In the genomic region with DNA sequence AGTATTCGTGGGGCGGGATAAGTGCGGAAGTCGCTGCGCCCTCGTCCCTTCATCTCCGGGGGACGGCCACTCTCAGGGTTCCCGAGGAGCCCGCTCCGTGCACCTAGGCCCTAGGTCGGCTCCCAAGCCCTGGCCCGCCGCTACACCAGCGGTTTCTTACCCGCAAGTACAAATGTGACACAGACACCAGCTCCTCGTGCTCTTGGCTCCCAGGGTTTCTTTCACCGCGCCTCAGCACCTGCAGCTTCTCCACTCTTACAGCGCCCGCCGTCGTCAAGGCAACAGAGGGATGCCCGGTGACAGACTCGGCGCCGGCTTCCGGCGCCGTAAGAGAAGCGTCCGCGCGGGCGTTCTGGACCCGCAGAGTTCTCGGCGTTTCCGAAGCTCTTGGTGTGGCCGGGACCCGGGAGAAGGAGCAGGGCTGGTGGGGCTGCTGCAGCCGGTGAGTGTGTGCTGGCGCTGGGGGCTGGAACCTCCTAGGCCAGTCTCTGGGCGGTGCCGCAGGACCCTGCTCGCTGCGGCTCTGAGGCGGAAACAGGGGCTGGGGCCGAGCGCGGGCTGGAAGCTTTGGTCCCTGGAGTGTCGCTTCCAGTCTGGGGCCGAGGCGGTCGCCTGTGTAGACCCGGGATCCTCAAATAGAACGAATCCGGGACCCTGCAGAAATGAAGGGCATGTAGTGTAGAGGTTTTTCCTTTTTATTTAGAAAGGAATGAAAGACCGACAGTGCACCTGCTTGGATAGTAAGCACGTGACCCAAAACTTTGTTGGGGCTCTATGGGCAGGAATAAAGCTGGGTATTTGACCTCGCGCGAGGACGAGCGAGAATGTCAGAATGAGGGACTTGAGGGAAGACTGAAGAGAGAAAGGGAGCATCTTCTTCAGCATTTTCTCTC, we compare ENCODE assay signal across 8 cellular contexts.
DNase-seq lines count a peak whose midpoint lies in the region; ATAC-seq and TF ChIP-seq lines count a peak whose summit lies in the region.

No MANE protein-coding gene starts in this region.

- peaks cover 20% of the 10 kb centered on the region for H3K4me1 Mint-ChIP-seq in neural progenitor cell

- ATAC-seq in HG02623 (IDR thresholded peaks at IDR 0.05; ENCODE audit: unreplicated experiment), result peak; percentile 82

- no peaks in the 10 kb centered on the region for H3K36me3 Mint-ChIP-seq in neural progenitor cell

- H3K9ac ChIP-seq in neural progenitor cell, result no peak overlapping the region

- H3K4me1 ChIP-seq in neural progenitor cell, result peaks cover 5% of the 10 kb centered on the region
- H3K4me1 ChIP-seq in thymus (ENCODE audit: control insufficient read depth, insufficient read depth, low read length), result peaks cover 2% of the 10 kb centered on the region

- H4K20me1 ChIP-seq in neural progenitor cell (ENCODE audit: low read depth), result no peaks in the 10 kb centered on the region

- peaks cover 2% of the 10 kb centered on the region for H3K27me3 Mint-ChIP-seq in neural progenitor cell (ENCODE audit: insufficient read depth, low read depth)

- H3K9me3 ChIP-seq in neural progenitor cell (ENCODE audit: low read depth) (no peaks in the 10 kb centered on the region), thymus (ENCODE audit: control insufficient read depth) (no peaks in the 10 kb centered on the region)

- no peaks in the 10 kb centered on the region for H3K79me2 ChIP-seq in neural progenitor cell (ENCODE audit: low read depth)

- peak; percentile 58 for DNase-seq in GM10248 (ENCODE audit: extremely low spot score)
- DNase-seq in NCI-H2171 treated with DMSO at 0.1 percent for 48 hours (lab: John Stamatoyannopoulos, UW), result peak; percentile 61
- DNase-seq in activated T-cell treated with anti-CD3 and anti-CD28 coated beads for 48 hours (ENCODE audit: low read depth), result peak; percentile 57
- peak; percentile 3 for DNase-seq in fibroblast of the aortic adventitia (ENCODE audit: low read depth)
- peak; percentile 84 for DNase-seq in neural progenitor cell (ENCODE audit: low spot score)
- no peak for DNase-seq in A172 (ENCODE audit: low spot score)

- TF ChIP-seq CTCF in GM10248 (IDR thresholded peaks at IDR 0.05; ENCODE audit: control extremely low read depth, extremely low read depth, low read depth, missing control alignments) (no peak), fibroblast of the aortic adventitia (IDR thresholded peaks at IDR 0.05; ENCODE audit: insufficient read depth, low read length) (no peak), neural progenitor cell (IDR thresholded peaks at IDR 0.05) (no peak)

- WGBS in thymus, result 2% methylated on average over 65 of the region's 65 CpGs

- H3K4me3 Mint-ChIP-seq in neural progenitor cell, result peak overlapping the region; percentile 90

- H3K4me3 ChIP-seq in fibroblast of the aortic adventitia (ENCODE audit: low read depth, low read length) (peak overlapping the region; percentile 51), neural progenitor cell (peak overlapping the region; percentile 63), thymus (ENCODE audit: low read length) (peak overlapping the region; percentile 58)

- CTCF ChIA-PET in GM10248 (lab: Yijun Ruan, JAX), result no interaction called here

- no peak overlapping the region for H3K27ac Mint-ChIP-seq in neural progenitor cell

- H2AFZ ChIP-seq in neural progenitor cell (replicated peaks), result peak overlapping the region; percentile 89

- H3K27me3 ChIP-seq in neural progenitor cell (peaks cover 71% of the 10 kb centered on the region), thymus (ENCODE audit: control insufficient read depth, insufficient read depth) (no peaks in the 10 kb centered on the region)

- H3K9me3 Mint-ChIP-seq in neural progenitor cell, result peaks cover 2% of the 10 kb centered on the region

- H3K27ac ChIP-seq in neural progenitor cell (no peak overlapping the region), thymus (ENCODE audit: low read depth) (no peak overlapping the region)

- POLR2A ChIA-PET in GM10248 (lab: Yijun Ruan, JAX), result no interaction called here

- no peaks in the 10 kb centered on the region for H3K36me3 ChIP-seq in neural progenitor cell
- H3K36me3 ChIP-seq in thymus (ENCODE audit: control insufficient read depth, insufficient read depth), result no peaks in the 10 kb centered on the region

- H3F3A ChIP-seq in neural progenitor cell (ENCODE audit: low read depth), result no peaks in the 10 kb centered on the region

- H3K4me2 ChIP-seq in neural progenitor cell, result peak overlapping the region; percentile 96
